Comparison of ENCODE assay signal across 7 cellular contexts in genomic region chr19:1267441-1268391, GRCh38. TPM values are rescaled to one million over a fixed set of nuclear protein-coding genes. Genes with fewer than 3 reads are reported as not detected.
A peak's percentile ranks its signal among the peaks of the same experiment; 100 is the strongest.
DNase-seq lines count a peak whose midpoint lies in the region; ATAC-seq and TF ChIP-seq lines count a peak whose summit lies in the region.

No MANE protein-coding gene starts in this region.

- H3K36me3 Mint-ChIP-seq in HFFc6 (ENCODE audit: low read depth) (peaks cover 28% of the 10 kb centered on the region), WTC11 (peaks cover 29% of the 10 kb centered on the region)

- H3K4me1 ChIP-seq in gastroesophageal sphincter (peaks cover 0 to 85% (median 63%) of the 10 kb centered on the region in 3 donors), smooth muscle cell (ENCODE audit: low read depth) (peaks cover 49% of the 10 kb centered on the region)

- H3K4me1 Mint-ChIP-seq in HFFc6 (ENCODE audit: low read depth) (peaks cover 71% of the 10 kb centered on the region), WTC11 (peaks cover 56% of the 10 kb centered on the region)

- ATAC-seq in WTC11 (no peak), gastroesophageal sphincter (no peak), GM19035 (IDR thresholded peaks at IDR 0.05; ENCODE audit: unreplicated experiment) (no peak), HG03354 (IDR thresholded peaks at IDR 0.05; ENCODE audit: poor library complexity, severe bottlenecking, unreplicated experiment) (no peak)

- no peak overlapping the region for H2AFZ ChIP-seq in smooth muscle cell (ENCODE audit: low read depth)

- no peak for TF ChIP-seq EP300 in gastroesophageal sphincter (IDR thresholded peaks at IDR 0.05)

- no peak for TF ChIP-seq CTCF in HFFc6 (IDR thresholded peaks at IDR 0.05)
- no peak for TF ChIP-seq CTCF in WTC11 (IDR thresholded peaks at IDR 0.05)
- no peak for TF ChIP-seq CTCF in gastroesophageal sphincter (IDR thresholded peaks at IDR 0.05)
- no peak for TF ChIP-seq CTCF in smooth muscle cell (IDR thresholded peaks at IDR 0.05; ENCODE audit: borderline replicate concordance, insufficient read depth, poor library complexity, severe bottlenecking)

- peak overlapping the region; percentile 80 for H3K4me3 Mint-ChIP-seq in HFFc6
- H3K4me3 Mint-ChIP-seq in WTC11, result peak overlapping the region; percentile 76

- H4K20me1 ChIP-seq in smooth muscle cell (ENCODE audit: low read depth), result peaks cover 37% of the 10 kb centered on the region

- peaks cover 51% of the 10 kb centered on the region for H3F3A ChIP-seq in smooth muscle cell (ENCODE audit: low read depth)

- H3K27ac ChIP-seq in gastroesophageal sphincter (peak overlapping the region; percentile 39 to 100 (median 99)), smooth muscle cell (ENCODE audit: low read depth) (peak overlapping the region; percentile 82)

- H3K9ac ChIP-seq in smooth muscle cell (ENCODE audit: low read depth), result peak overlapping the region; percentile 80

- CTCF ChIA-PET in WTC11 (lab: Charles Lee), result interaction anchor here (1.5 to 15.6 kb wide), 4 partner anchors 12 to 25 kb away, joined by 3 to 648 read pairs (median 13); partner anchors contain the start of genes ATP5F1D and MIDN

- H3K36me3 ChIP-seq in gastroesophageal sphincter, result peaks cover 0 to 20% of the 10 kb centered on the region in 2 donors
- peaks cover 5% of the 10 kb centered on the region for H3K36me3 ChIP-seq in smooth muscle cell (ENCODE audit: low read depth)

- H3K4me2 ChIP-seq in smooth muscle cell, result peak overlapping the region; percentile 91

- no peaks in the 10 kb centered on the region for H3K27me3 ChIP-seq in gastroesophageal sphincter
- H3K27me3 ChIP-seq in smooth muscle cell (ENCODE audit: low read depth), result no peaks in the 10 kb centered on the region

- no peaks in the 10 kb centered on the region for H3K9me3 Mint-ChIP-seq in HFFc6
- no peaks in the 10 kb centered on the region for H3K9me3 Mint-ChIP-seq in WTC11

- peak overlapping the region; percentile 65 for H3K27ac Mint-ChIP-seq in HFFc6
- H3K27ac Mint-ChIP-seq in WTC11, result no peak overlapping the region

- POLR2A ChIA-PET in WTC11 (lab: Charles Lee), result interaction anchor here (1.1 to 2.8 kb wide), 5 partner anchors 8 to 29 kb away, joined by 3 to 31 read pairs (median 5); no protein-coding TSS in a partner anchor

- H3K79me2 ChIP-seq in smooth muscle cell (ENCODE audit: low read depth), result peaks cover 31% of the 10 kb centered on the region

- H3K4me3 ChIP-seq in gastroesophageal sphincter (peak overlapping the region in 1 of 2 donors; percentile 62), smooth muscle cell (peak overlapping the region; percentile 68)

- WGBS in gastroesophageal sphincter (ENCODE audit: low coverage in 1 of 2), 2 donors, result 0 to 23% methylated on average over 7 to 11 of the region's 43 CpGs
- 28% methylated on average over 41 of the region's 43 CpGs for WGBS in smooth muscle cell (ENCODE audit: low lambda C conversion rate)

- H3K27me3 Mint-ChIP-seq in HFFc6 (ENCODE audit: insufficient read depth) (peaks cover 12% of the 10 kb centered on the region), WTC11 (ENCODE audit: low read depth) (peaks cover 7% of the 10 kb centered on the region)

- no peak for TF ChIP-seq POLR2A in gastroesophageal sphincter (IDR thresholded peaks at IDR 0.05)

- DNase-seq in HFFc6, result peak; percentile 25
- DNase-seq in WTC11 (ENCODE audit: low spot score), result no peak
- peak; percentile 41 for DNase-seq in smooth muscle cell (lab: John Stamatoyannopoulos, UW; ENCODE audit: unreplicated experiment)
- DNase-seq in SKM-1 treated with dmso at 0.1 percent for 144 hours (lab: John Stamatoyannopoulos, UW; ENCODE audit: unreplicated experiment), result no peak

- no peaks in the 10 kb centered on the region for H3K9me3 ChIP-seq in gastroesophageal sphincter
- H3K9me3 ChIP-seq in smooth muscle cell (replicated peaks; ENCODE audit: low read depth), result no peaks in the 10 kb centered on the region

TF ChIP-seq in WTC11, 78 proteins besides CTCF, POLR2A, EP300 and RAD21:
- peak; percentile 76 for TF ChIP-seq PRDM15 (CRISPR knock-in tag; IDR thresholded peaks at IDR 0.05)
- TF ChIP-seq MYBL2 (CRISPR knock-in tag; IDR thresholded peaks at IDR 0.05), result no peak
- TF ChIP-seq HMGXB4 (CRISPR knock-in tag; IDR thresholded peaks at IDR 0.05), result 0 out of 2 replicates have a peak, but pooled peaks have one; percentile 35

RNA-seq across cellular contexts. Expression of gene CIRBP, which starts 1.4 kb away (rescaled TPM):
- 100 to 1,000 TPM; 160 to 243 (median 190) TPM for total RNA-seq in HFFc6 (2021; fragmentation: NEBNext Ultra II Directional; extraction: Animal tissue kit (Norgen Biotek cat#: 25700))
- total RNA-seq in WTC11 (2021), result 256 to 298 TPM (median 256 TPM) in 3 replicates
- total RNA-seq in gastroesophageal sphincter, result 100 to 1,000 TPM; 350 to 708 (median 559) TPM
- 119 and 122 TPM in 2 replicates for total RNA-seq in smooth muscle cell
- polyA plus RNA-seq in smooth muscle cell, result 215 and 235 TPM in 2 replicates

RNA-seq across cellular contexts. Expression of gene FAM174C, which starts 7.6 kb away (rescaled TPM):
- total RNA-seq in HFFc6 (2021; fragmentation: NEBNext Ultra II Directional; extraction: Animal tissue kit (Norgen Biotek cat#: 25700)), result 10 to 100 TPM; 54.2 to 77.6 (median 63.8) TPM
- total RNA-seq in WTC11 (2021) (59.4 to 65.9 TPM (median 65.7 TPM) in 3 replicates), gastroesophageal sphincter (10 to 100 TPM; 14.2 to 42.2 (median 21.8) TPM), smooth muscle cell (33.4 and 41.5 TPM in 2 replicates)
- 75.6 and 78.1 TPM in 2 replicates for polyA plus RNA-seq in smooth muscle cell

RNA-seq across cellular contexts. Expression of gene EFNA2, which starts 18.0 kb away (rescaled TPM):
- total RNA-seq in HFFc6 (2021; fragmentation: NEBNext Ultra II Directional; extraction: Animal tissue kit (Norgen Biotek cat#: 25700)), result not detected
- total RNA-seq in WTC11 (2021) (11.4 to 14.2 TPM (median 12.6 TPM) in 3 replicates), gastroesophageal sphincter (not detected), smooth muscle cell (6.2 and 7.4 TPM in 2 replicates)
- polyA plus RNA-seq in smooth muscle cell, result 0.89 and 1.2 TPM in 2 replicates

RNA-seq across cellular contexts. Expression of gene MIDN, which starts 19.3 kb away (rescaled TPM):
- 10 to 100 TPM; 58.4 to 73.3 (median 67.4) TPM for total RNA-seq in HFFc6 (2021; fragmentation: NEBNext Ultra II Directional; extraction: Animal tissue kit (Norgen Biotek cat#: 25700))
- total RNA-seq in WTC11 (2021), result 189 to 190 TPM (median 189 TPM) in 3 replicates
- 10 to 100 TPM; 20.0 to 40.1 (median 24.2) TPM for total RNA-seq in gastroesophageal sphincter
- 25.0 and 58.5 TPM in 2 replicates for total RNA-seq in smooth muscle cell
- polyA plus RNA-seq in smooth muscle cell, result 65.3 and 70.6 TPM in 2 replicates

RNA-seq across cellular contexts. Expression of gene ATP5F1D, which starts 26.2 kb away (rescaled TPM):
- total RNA-seq in HFFc6 (2021; fragmentation: NEBNext Ultra II Directional; extraction: Animal tissue kit (Norgen Biotek cat#: 25700)), result 100 to 1,000 TPM; 190 to 243 (median 217) TPM
- 262 to 277 TPM (median 270 TPM) in 3 replicates for total RNA-seq in WTC11 (2021)
- 100 to 1,000 TPM in 1 of 4 donors, 10 to 100 TPM in 3; 62.3 to 116 (median 84.1) TPM for total RNA-seq in gastroesophageal sphincter
- total RNA-seq in smooth muscle cell, result 29.1 and 68.8 TPM in 2 replicates
- 265 and 272 TPM in 2 replicates for polyA plus RNA-seq in smooth muscle cell

Comparison
In these comparisons a context has a peak if more than half of its experiments do, and no peak if none do; other contexts are left out.
1. DNase-seq: peak in HFFc6 (single experiment) and smooth muscle cell (single experiment); none in WTC11 (single experiment) and SKM-1 treated with dmso at 0.1 percent for 144 hours (single experiment).